16 cellular contexts compared by ENCODE assay signal in genomic region chr20:22429175-22430153, GRCh38.
"Had no signal": no experiment of that assay in that cellular context is flagged by ENCODE, and none has a peak within 500 bp of the region (broad histone marks: within the 10 kb centered on the region; RNA-seq: fewer than 3 reads in every experiment).

No MANE protein-coding gene starts in this region.

- H3K4me3 Mint-ChIP-seq: activated CD4-positive, alpha-beta T cell treated with anti-CD3 and anti-CD28 coated beads, Interleukin-2, amount 10 ng/mL, durations not matched to agents 7 days and 5 days; activated naive CD8-positive, alpha-beta T cell; central memory CD8-positive, alpha-beta T cell; mesothelial cell of epicardium; stimulated activated naive B cell treated with anti-CD40 and anti-IgM and Interleukin-4, amounts not matched to agents 10 μg/mL and 1 μg/mL and 100 μg/mL, for 72 hours; T-helper 2 cell treated with Interferon-gamma antibody and Interleukin-4, amounts not matched to agents 5 μg/mL and 100 μg/mL, for 36 hours had no signal

- H3K27ac Mint-ChIP-seq: activated CD4-positive, alpha-beta T cell treated with anti-CD3 and anti-CD28 coated beads, Interleukin-2, amount 10 ng/mL, durations not matched to agents 7 days and 5 days; activated naive CD8-positive, alpha-beta T cell; brain; stimulated activated naive B cell treated with anti-CD40 and anti-IgM and Interleukin-4, amounts not matched to agents 10 μg/mL and 1 μg/mL and 100 μg/mL, for 72 hours; T-helper 2 cell treated with Interferon-gamma antibody and Interleukin-4, amounts not matched to agents 5 μg/mL and 100 μg/mL, for 36 hours had no signal

- FAIRE-seq: pancreas had no signal

- H3K9me3 ChIP-seq: esophagus squamous epithelium, pancreas had no signal

- H3K27ac ChIP-seq: coronary artery, esophagus squamous epithelium, pancreas, tibial nerve had no signal

- H3K27me3 ChIP-seq: pancreas, tibial nerve had no signal

- ATAC-seq: stimulated activated naive B cell treated with anti-CD40 and anti-IgM and Interleukin-4, amounts not matched to agents 10 μg/mL and 1 μg/mL and 100 μg/mL, for 72 hours had no signal

- H3K4me1 ChIP-seq: esophagus squamous epithelium, tibial nerve had no signal

- H3K36me3 ChIP-seq: esophagus squamous epithelium, pancreas, tibial nerve had no signal

- H3K27me3 Mint-ChIP-seq: activated CD4-positive, alpha-beta T cell treated with anti-CD3 and anti-CD28 coated beads, Interleukin-2, amount 10 ng/mL, durations not matched to agents 7 days and 5 days; activated naive CD8-positive, alpha-beta T cell; central memory CD8-positive, alpha-beta T cell had no signal

- H3K4me1 Mint-ChIP-seq: activated CD4-positive, alpha-beta T cell treated with anti-CD3 and anti-CD28 coated beads, Interleukin-2, amount 10 ng/mL, durations not matched to agents 7 days and 5 days; central memory CD8-positive, alpha-beta T cell; stimulated activated naive B cell treated with anti-CD40 and anti-IgM and Interleukin-4, amounts not matched to agents 10 μg/mL and 1 μg/mL and 100 μg/mL, for 72 hours had no signal

- DNase-seq: activated CD4-positive, alpha-beta T cell treated with anti-CD3 and anti-CD28 coated beads, Interleukin-2, amount 10 ng/mL, durations not matched to agents 7 days and 5 days; activated CD8-positive, alpha-beta memory T cell treated with anti-CD3 and anti-CD28 coated beads for 24 hours; activated gamma-delta T cell treated with Interleukin-2 at 50 U/mL for 16 hours; amniotic stem cell; esophagus squamous epithelium; kidney glomerular epithelial cell; pancreas; stimulated activated CD4-positive, alpha-beta T cell treated with anti-CD3 and anti-CD28 coated beads, Interleukin-2, amount 100 ng/mL, for 48 hours; stimulated activated naive B cell treated with anti-CD40 and anti-IgM and Interleukin-4, amounts not matched to agents 10 μg/mL and 1 μg/mL and 100 μg/mL, for 72 hours had no signal

- H3K36me3 Mint-ChIP-seq: activated naive CD8-positive, alpha-beta T cell; brain; mesothelial cell of epicardium; stimulated activated naive B cell treated with anti-CD40 and anti-IgM and Interleukin-4, amounts not matched to agents 10 μg/mL and 1 μg/mL and 100 μg/mL, for 72 hours had no signal

- H3K9me3 Mint-ChIP-seq: activated CD4-positive, alpha-beta T cell treated with anti-CD3 and anti-CD28 coated beads, Interleukin-2, amount 10 ng/mL, durations not matched to agents 7 days and 5 days; stimulated activated naive B cell treated with anti-CD40 and anti-IgM and Interleukin-4, amounts not matched to agents 10 μg/mL and 1 μg/mL and 100 μg/mL, for 72 hours; T-helper 2 cell treated with Interferon-gamma antibody and Interleukin-4, amounts not matched to agents 5 μg/mL and 100 μg/mL, for 36 hours had no signal

- H3K4me3 ChIP-seq: coronary artery, esophagus squamous epithelium, pancreas, tibial nerve had no signal
